8 cellular contexts compared by ENCODE assay signal in genomic region chr4:77817304-77818076, GRCh38. TPM values are rescaled to one million over a fixed set of nuclear protein-coding genes. Genes with fewer than 3 reads are reported as not detected.
DNase-seq lines count a peak whose midpoint lies in the region; ATAC-seq, FAIRE-seq and TF ChIP-seq lines count a peak whose summit lies in the region.

No MANE protein-coding gene starts in this region.

- no peaks in the 10 kb centered on the region for H4K20me1 ChIP-seq in keratinocyte (ENCODE audit: control insufficient read depth, extremely low read depth, insufficient read depth, low read length)

- H2AFZ ChIP-seq in keratinocyte (ENCODE audit: control insufficient read depth, low read length), result peak overlapping the region; percentile 12

- peak overlapping the region; percentile 96 for H3K4me3 Mint-ChIP-seq in activated T-helper 2 cell treated with anti-CD3 and anti-CD28 coated beads, Interferon-gamma antibody, Interleukin-2, Interleukin-4, amounts not matched to agents 10 μg/mL and 5 μg/mL and 100 μg/mL, durations not matched to agents 14 hours and 24 hours and 36 hours (ENCODE audit: low read depth)

- WGBS in stomach, 5 donors, result 17 to 28% (median 19%) methylated on average over 8 of the region's 8 CpGs

- no peak for TF ChIP-seq EP300 in stomach (IDR thresholded peaks at IDR 0.05)

- peaks cover 37% of the 10 kb centered on the region for H3K36me3 Mint-ChIP-seq in activated T-helper 2 cell treated with anti-CD3 and anti-CD28 coated beads, Interferon-gamma antibody, Interleukin-2, Interleukin-4, amounts not matched to agents 10 μg/mL and 5 μg/mL and 100 μg/mL, durations not matched to agents 14 hours and 24 hours and 36 hours (ENCODE audit: low read depth)

- in situ Hi-C loops in ACHN (cut with HindIII; ENCODE audit: low pct_ligation_motif_present, low pct_unique_long_range_greater_than_20kb, low sequenced_read_pairs), result no loop called here

- H3K9me1 ChIP-seq in keratinocyte (ENCODE audit: control insufficient read depth, extremely low read depth, insufficient read depth, low read length), result no peaks in the 10 kb centered on the region

- H3K9me3 ChIP-seq in keratinocyte (ENCODE audit: control insufficient read depth, low read depth, low read length) (no peaks in the 10 kb centered on the region), stomach (no peaks in the 10 kb centered on the region)

- H3K4me3 ChIP-seq in HFF-Myc (replicated peaks; ENCODE audit: low read depth, low read length) (peak overlapping the region; percentile 84), keratinocyte (ENCODE audit: control insufficient read depth in 2 of 3, extremely low read depth in 1 of 3, insufficient read depth in 2 of 3, low read depth in 1 of 3, low read length in 3 of 3) (peak overlapping the region; percentile 80 to 93 (median 81)), stomach (peak overlapping the region; percentile 78 to 95 (median 86))

- no peaks in the 10 kb centered on the region for H3K9me3 Mint-ChIP-seq in activated T-helper 2 cell treated with anti-CD3 and anti-CD28 coated beads, Interferon-gamma antibody, Interleukin-2, Interleukin-4, amounts not matched to agents 10 μg/mL and 5 μg/mL and 100 μg/mL, durations not matched to agents 14 hours and 24 hours and 36 hours

- H3K36me3 ChIP-seq in keratinocyte (ENCODE audit: control insufficient read depth in 2 of 2, extremely low read depth in 1 of 2, insufficient read depth in 2 of 2, low read length in 2 of 2) (no peaks in the 10 kb centered on the region), stomach (no peaks in the 10 kb centered on the region)

- H3K79me2 ChIP-seq in keratinocyte (ENCODE audit: control insufficient read depth, insufficient read depth, low read length), result peaks cover 56% of the 10 kb centered on the region

- H3K27ac ChIP-seq in keratinocyte (ENCODE audit: control insufficient read depth, insufficient read depth, low read length) (peak overlapping the region; percentile 84), stomach (peak overlapping the region; percentile 98 to 100 (median 100))

- no peak for ATAC-seq in HG03457 (IDR thresholded peaks at IDR 0.05; ENCODE audit: unreplicated experiment)
- no peak for ATAC-seq in GM21360 (IDR thresholded peaks at IDR 0.05; ENCODE audit: unreplicated experiment)

- TF ChIP-seq CTCF in HFF-Myc (IDR thresholded peaks at IDR 0.05; ENCODE audit: low read depth, low read length, missing control alignments), result no peak
- no peak for TF ChIP-seq CTCF in keratinocyte (optimal IDR thresholded peaks at IDR 0.05 in 1 of 3, IDR thresholded peaks at IDR 0.05 in 1 of 3, conservative IDR thresholded peaks at IDR 0.05 in 1 of 3; ENCODE audit: extremely low read depth in 1 of 3, insufficient read depth in 2 of 3, low read length in 3 of 3)
- TF ChIP-seq CTCF in stomach (IDR thresholded peaks at IDR 0.05), result no peak

- H3K4me1 Mint-ChIP-seq in activated T-helper 2 cell treated with anti-CD3 and anti-CD28 coated beads, Interferon-gamma antibody, Interleukin-2, Interleukin-4, amounts not matched to agents 10 μg/mL and 5 μg/mL and 100 μg/mL, durations not matched to agents 14 hours and 24 hours and 36 hours (ENCODE audit: low read depth), result peaks cover 52% of the 10 kb centered on the region

- H3K4me2 ChIP-seq in keratinocyte (ENCODE audit: control insufficient read depth, extremely low read depth, insufficient read depth, low read depth, low read length), result peak overlapping the region; percentile 87

- dilution Hi-C loops in keratinocyte (cut with MboI; ENCODE audit: extremely low pct_ligation_motif_present, low sequenced_read_pairs), result no loop called here

- intact Hi-C loops in activated T-helper 2 cell treated with anti-CD3 and anti-CD28 coated beads, Interferon-gamma antibody, Interleukin-2, Interleukin-4, amounts not matched to agents 10 μg/mL and 5 μg/mL and 100 μg/mL, durations not matched to agents 14 hours and 24 hours and 36 hours (cut with micrococcal nuclease), result loop anchor here (1.0 kb wide), 1 partner anchor 16 kb away; no protein-coding TSS in a partner anchor
- intact Hi-C loops in stomach (cut with DNase I; ENCODE audit: low total_unique reads), result no loop called here

- no peak for TF ChIP-seq POLR2A in stomach (IDR thresholded peaks at IDR 0.05)

- DNase-seq in ACHN, result peak; percentile 47
- no peak for DNase-seq in HFF-Myc (ENCODE audit: extremely low read depth, low read depth)
- no peak for DNase-seq in activated T-helper 2 cell treated with anti-CD3 and anti-CD28 coated beads, Interferon-gamma antibody, Interleukin-2, Interleukin-4, amounts not matched to agents 10 μg/mL and 5 μg/mL and 100 μg/mL, durations not matched to agents 14 hours and 24 hours and 36 hours (ENCODE audit: low spot score)
- no peak for DNase-seq in keratinocyte (ENCODE audit: low read depth, low spot score)
- DNase-seq in stomach, result no peak
- DNase-seq in NCI-H2227 treated with DMSO at 0.1 percent for 48 hours (lab: John Stamatoyannopoulos, UW), result no peak

- H3K9ac ChIP-seq in keratinocyte (ENCODE audit: control insufficient read depth, extremely low read depth, insufficient read depth, low read length), result peak overlapping the region; percentile 92

- no peaks in the 10 kb centered on the region for H3K27me3 Mint-ChIP-seq in activated T-helper 2 cell treated with anti-CD3 and anti-CD28 coated beads, Interferon-gamma antibody, Interleukin-2, Interleukin-4, amounts not matched to agents 10 μg/mL and 5 μg/mL and 100 μg/mL, durations not matched to agents 14 hours and 24 hours and 36 hours (ENCODE audit: low read depth)

- H3K4me1 ChIP-seq in keratinocyte (ENCODE audit: control insufficient read depth, extremely low read depth, insufficient read depth, low read length) (peaks cover 19% of the 10 kb centered on the region), stomach (peaks cover 30 to 68% (median 47%) of the 10 kb centered on the region in 4 donors)

- FAIRE-seq in keratinocyte (lab: Jason Lieb, UNC), result no peak

- H3K27ac Mint-ChIP-seq in activated T-helper 2 cell treated with anti-CD3 and anti-CD28 coated beads, Interferon-gamma antibody, Interleukin-2, Interleukin-4, amounts not matched to agents 10 μg/mL and 5 μg/mL and 100 μg/mL, durations not matched to agents 14 hours and 24 hours and 36 hours, result peak overlapping the region; percentile 95

- no peaks in the 10 kb centered on the region for H3K27me3 ChIP-seq in keratinocyte (ENCODE audit: control insufficient read depth, extremely low read depth, insufficient read depth, low read length)
- no peaks in the 10 kb centered on the region for H3K27me3 ChIP-seq in stomach

RNA-seq across cellular contexts. Expression of gene CNOT6L, which starts 1.7 kb away (rescaled TPM):
- total RNA-seq in activated T-helper 2 cell treated with anti-CD3 and anti-CD28 coated beads, Interferon-gamma antibody, Interleukin-2, Interleukin-4, amounts not matched to agents 10 μg/mL and 5 μg/mL and 100 μg/mL, durations not matched to agents 14 hours and 24 hours and 36 hours, result 94.8 and 105 TPM in 2 replicates
- polyA plus RNA-seq in keratinocyte, result 6.5 to 12.0 TPM (median 9.5 TPM) in 3 replicates
- 15.3 TPM for polyA plus RNA-seq in keratinocyte (2011; ENCODE audit: low read depth)
- 5.9 and 11.9 TPM in 2 replicates for polyA plus RNA-seq in keratinocyte (2011; cell fraction: cytosol; rRNA removed)
- polyA plus RNA-seq in keratinocyte (2011; cell fraction: nucleus; rRNA removed), result 9.5 and 11.4 TPM in 2 replicates
- 10.7 and 14.2 TPM in 2 replicates for polyA plus RNA-seq in keratinocyte (2012; ENCODE audit: low replicate concordance)
- 21.6 to 49.1 TPM (median 22.3 TPM) in 3 replicates for polyA minus RNA-seq in keratinocyte
- polyA minus RNA-seq in keratinocyte (2011; cell fraction: cytosol; rRNA and poly(A)+ RNA removed), result 8.2 TPM
- polyA minus RNA-seq in keratinocyte (2011; cell fraction: nucleus; rRNA and poly(A)+ RNA removed), result 11.7 and 27.5 TPM in 2 replicates
- 10 to 100 TPM in 3 of 5 donors, 1 to 10 TPM in 2; 6.7 to 74.5 (median 13.8) TPM for total RNA-seq in stomach
- polyA plus RNA-seq in stomach, result 1 to 10 TPM; 4.6 to 5.5 (median 5.3) TPM

RNA-seq across cellular contexts. Expression of gene MRPL1, which starts 45.1 kb away (rescaled TPM):
- 50.6 and 60.3 TPM in 2 replicates for total RNA-seq in activated T-helper 2 cell treated with anti-CD3 and anti-CD28 coated beads, Interferon-gamma antibody, Interleukin-2, Interleukin-4, amounts not matched to agents 10 μg/mL and 5 μg/mL and 100 μg/mL, durations not matched to agents 14 hours and 24 hours and 36 hours
- polyA plus RNA-seq in keratinocyte (30.7 to 71.4 TPM (median 31.6 TPM) in 3 replicates), stomach (10 to 100 TPM; 36.4 to 38.5 (median 37.5) TPM)
- 10.2 TPM for polyA plus RNA-seq in keratinocyte (2011; ENCODE audit: low read depth)
- 32.6 and 45.4 TPM in 2 replicates for polyA plus RNA-seq in keratinocyte (2011; cell fraction: cytosol; rRNA removed)
- polyA plus RNA-seq in keratinocyte (2011; cell fraction: nucleus; rRNA removed), result 18.6 and 32.0 TPM in 2 replicates
- polyA plus RNA-seq in keratinocyte (2012; ENCODE audit: low replicate concordance), result 20.1 and 35.7 TPM in 2 replicates
- 2.2 to 14.3 TPM (median 6.2 TPM) in 3 replicates for polyA minus RNA-seq in keratinocyte
- polyA minus RNA-seq in keratinocyte (2011; cell fraction: cytosol; rRNA and poly(A)+ RNA removed), result 13.6 TPM
- polyA minus RNA-seq in keratinocyte (2011; cell fraction: nucleus; rRNA and poly(A)+ RNA removed), result 2.4 and 10.4 TPM in 2 replicates
- 100 to 1,000 TPM in 1 of 5 donors, 10 to 100 TPM in 3, 1 to 10 TPM in 1; 1.8 to 133 (median 30.5) TPM for total RNA-seq in stomach
